ENCODE assay signal across 8 cellular contexts in the genomic region with DNA sequence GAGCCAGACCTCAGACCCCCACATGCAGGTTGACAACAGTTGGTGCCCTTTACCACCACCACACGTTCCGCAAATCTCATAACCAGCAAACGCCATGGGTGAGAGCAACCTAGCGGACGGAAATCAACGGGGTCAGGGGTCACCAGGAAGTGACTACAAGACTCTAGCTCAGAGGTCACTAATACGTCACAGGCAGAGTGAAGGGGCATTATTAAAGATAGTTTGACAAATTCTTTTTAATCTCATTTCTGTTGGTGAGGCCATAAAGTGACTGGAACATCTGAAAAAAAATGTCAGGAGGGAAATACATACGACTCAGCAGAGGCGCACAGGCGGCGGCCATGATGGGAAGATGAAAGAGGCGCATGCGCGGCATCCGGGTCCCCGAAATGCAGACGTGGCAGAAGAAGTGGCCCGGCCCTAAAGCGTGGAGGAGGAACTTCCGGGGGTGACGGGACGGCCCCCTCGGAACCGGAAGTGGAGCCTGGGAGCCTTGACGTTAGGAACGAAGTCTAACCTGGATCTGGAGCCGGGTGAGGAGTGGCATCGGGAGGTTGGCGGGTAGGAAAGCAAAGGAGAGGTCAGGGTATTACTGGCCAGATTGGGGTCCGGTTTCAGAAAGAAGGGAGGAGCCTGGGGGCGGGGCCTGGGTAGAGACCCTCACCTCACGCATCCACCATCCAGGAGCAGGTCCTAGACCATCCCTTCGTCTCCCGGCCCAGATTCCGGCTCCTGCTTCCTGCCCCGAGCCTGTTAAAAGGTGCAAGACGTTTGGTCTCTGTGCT. TPM values are rescaled to one million over a fixed set of nuclear protein-coding genes. Genes with fewer than 3 reads are reported as not detected.
A peak's percentile ranks its signal among the peaks of the same experiment; 100 is the strongest.
DNase-seq lines count a peak whose midpoint lies in the region; ATAC-seq and TF ChIP-seq lines count a peak whose summit lies in the region.

A gene with protein sequence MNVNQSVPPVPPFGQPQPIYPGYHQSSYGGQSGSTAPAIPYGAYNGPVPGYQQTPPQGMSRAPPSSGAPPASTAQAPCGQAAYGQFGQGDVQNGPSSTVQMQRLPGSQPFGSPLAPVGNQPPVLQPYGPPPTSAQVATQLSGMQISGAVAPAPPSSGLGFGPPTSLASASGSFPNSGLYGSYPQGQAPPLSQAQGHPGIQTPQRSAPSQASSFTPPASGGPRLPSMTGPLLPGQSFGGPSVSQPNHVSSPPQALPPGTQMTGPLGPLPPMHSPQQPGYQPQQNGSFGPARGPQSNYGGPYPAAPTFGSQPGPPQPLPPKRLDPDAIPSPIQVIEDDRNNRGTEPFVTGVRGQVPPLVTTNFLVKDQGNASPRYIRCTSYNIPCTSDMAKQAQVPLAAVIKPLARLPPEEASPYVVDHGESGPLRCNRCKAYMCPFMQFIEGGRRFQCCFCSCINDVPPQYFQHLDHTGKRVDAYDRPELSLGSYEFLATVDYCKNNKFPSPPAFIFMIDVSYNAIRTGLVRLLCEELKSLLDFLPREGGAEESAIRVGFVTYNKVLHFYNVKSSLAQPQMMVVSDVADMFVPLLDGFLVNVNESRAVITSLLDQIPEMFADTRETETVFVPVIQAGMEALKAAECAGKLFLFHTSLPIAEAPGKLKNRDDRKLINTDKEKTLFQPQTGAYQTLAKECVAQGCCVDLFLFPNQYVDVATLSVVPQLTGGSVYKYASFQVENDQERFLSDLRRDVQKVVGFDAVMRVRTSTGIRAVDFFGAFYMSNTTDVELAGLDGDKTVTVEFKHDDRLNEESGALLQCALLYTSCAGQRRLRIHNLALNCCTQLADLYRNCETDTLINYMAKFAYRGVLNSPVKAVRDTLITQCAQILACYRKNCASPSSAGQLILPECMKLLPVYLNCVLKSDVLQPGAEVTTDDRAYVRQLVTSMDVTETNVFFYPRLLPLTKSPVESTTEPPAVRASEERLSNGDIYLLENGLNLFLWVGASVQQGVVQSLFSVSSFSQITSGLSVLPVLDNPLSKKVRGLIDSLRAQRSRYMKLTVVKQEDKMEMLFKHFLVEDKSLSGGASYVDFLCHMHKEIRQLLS (plus strand): TSS at position 468 of the 785 bp plus-strand sequence. CDS start 2,461 bp downstream, outside the sequence.

- peak within 1 kb of the TSS; percentile 79 for H3K4me2 ChIP-seq in OCI-LY3 (ENCODE audit: low read length)

- peak within 1 kb of the TSS; percentile 99 for H3K4me3 Mint-ChIP-seq in endothelial cell (ENCODE audit: unreplicated experiment)
- H3K4me3 Mint-ChIP-seq in mesothelial cell of epicardium: peak within 1 kb of the TSS; percentile 94

- peak within 1 kb of the TSS; percentile 72; the same call in 1 of the 2 replicates for H2AFZ ChIP-seq in OCI-LY3 (ENCODE audit: low read depth, low read length)

- H3K27ac Mint-ChIP-seq in endothelial cell (ENCODE audit: unreplicated experiment): peak within 1 kb of the TSS; percentile 100
- peak within 1 kb of the TSS; percentile 99 for H3K27ac Mint-ChIP-seq in mesothelial cell of epicardium

- H3K9ac ChIP-seq in OCI-LY3 (ENCODE audit: low read length): peak within 1 kb of the TSS; percentile 96

- H3K79me2 ChIP-seq in OCI-LY3 (ENCODE audit: low read length): peaks cover 46% of the 10 kb centered on the region

- peak; percentile 84 for ATAC-seq in GM21447 (IDR thresholded peaks at IDR 0.05; ENCODE audit: unreplicated experiment)

- no peaks in the 10 kb centered on the region for H4K20me1 ChIP-seq in OCI-LY3 (ENCODE audit: insufficient read depth, low read length)

- no peaks in the 10 kb centered on the region for H3K9me3 ChIP-seq in OCI-LY3 (ENCODE audit: insufficient read depth, low read length)

- in situ Hi-C loops in Caki2 (cut with HindIII; ENCODE audit: low pct_unique_long_range_greater_than_20kb, low sequenced_read_pairs): no loop called here

- peak within 1 kb of the TSS; percentile 84 for H3K4me3 ChIP-seq in OCI-LY3 (ENCODE audit: low read length)

- no peaks in the 10 kb centered on the region for H3K27me3 ChIP-seq in OCI-LY3 (ENCODE audit: low read depth, low read length)

- DNase-seq in Caki2 (ENCODE audit: low read depth): peak; percentile 97
- peak; percentile 80 for DNase-seq in HuH-7 (ENCODE audit: low spot score)
- DNase-seq in activated CD8-positive, alpha-beta memory T cell treated with anti-CD3 and anti-CD28 coated beads, Interleukin-2, amount 50 U/mL, for 48 hours: peak; percentile 95
- peak; percentile 86 for DNase-seq in endothelial cell (ENCODE audit: low spot score)
- DNase-seq in mesothelial cell of epicardium (ENCODE audit: low spot score in 2 of 2, unreplicated experiment in 2 of 2): peak; percentile 84 to 93
- DNase-seq in stimulated activated CD8-positive, alpha-beta memory T cell treated with anti-CD3 and anti-CD28 coated beads, Interleukin-15, amount 100 ng/mL, for 48 hours (ENCODE audit: low read depth in 2 of 2): peak; percentile 92 to 93

- H3K4me1 Mint-ChIP-seq in endothelial cell (ENCODE audit: unreplicated experiment) (peaks cover 34% of the 10 kb centered on the region), mesothelial cell of epicardium (peaks cover 28% of the 10 kb centered on the region)

- peaks cover 6% of the 10 kb centered on the region for H3K36me3 ChIP-seq in OCI-LY3 (replicated peaks; ENCODE audit: low read depth, low read length)

- H3K36me3 Mint-ChIP-seq in endothelial cell (ENCODE audit: low read depth, unreplicated experiment): peaks cover 10% of the 10 kb centered on the region
- peaks cover 2% of the 10 kb centered on the region for H3K36me3 Mint-ChIP-seq in mesothelial cell of epicardium

- TF ChIP-seq CTCF in OCI-LY3 (IDR thresholded peaks at IDR 0.05; ENCODE audit: low read depth, low read length) (no peak), endothelial cell (IDR thresholded peaks at IDR 0.05; ENCODE audit: unreplicated experiment) (no peak), mesothelial cell of epicardium (IDR thresholded peaks at IDR 0.05; ENCODE audit: unreplicated experiment) (no peak)

- H3K27me3 Mint-ChIP-seq in endothelial cell (ENCODE audit: unreplicated experiment): peaks cover 15% of the 10 kb centered on the region
- no peaks in the 10 kb centered on the region for H3K27me3 Mint-ChIP-seq in mesothelial cell of epicardium (ENCODE audit: low read depth)

- H3K9me3 Mint-ChIP-seq in endothelial cell (ENCODE audit: unreplicated experiment) (no peaks in the 10 kb centered on the region), mesothelial cell of epicardium (no peaks in the 10 kb centered on the region)

- H3K4me1 ChIP-seq in OCI-LY3 (ENCODE audit: low read length): peaks cover 16% of the 10 kb centered on the region

- H3K27ac ChIP-seq in OCI-LY3 (ENCODE audit: low read length): peak within 1 kb of the TSS; percentile 87

RNA-seq across cellular contexts. Expression of the gene that starts here (rescaled TPM):
- total RNA-seq in Caki2 (2014; rRNA removed; shearing (Covaris generic); ENCODE audit: low replicate concordance): 81.1 and 96.9 TPM in 2 replicates
- 102 TPM for total RNA-seq in endothelial cell (ENCODE audit: unreplicated experiment)
- total RNA-seq in mesothelial cell of epicardium: 74.8 to 77.6 TPM (median 75.5 TPM) in 3 replicates

Comparison
In these comparisons a context has a peak if more than half of its experiments do, and no peak if none do; other contexts are left out.
1. Peak in every context shown above with its lines: DNase-seq, ATAC-seq, H3K4me3 ChIP-seq and H3K27ac ChIP-seq.